In the genomic region with DNA sequence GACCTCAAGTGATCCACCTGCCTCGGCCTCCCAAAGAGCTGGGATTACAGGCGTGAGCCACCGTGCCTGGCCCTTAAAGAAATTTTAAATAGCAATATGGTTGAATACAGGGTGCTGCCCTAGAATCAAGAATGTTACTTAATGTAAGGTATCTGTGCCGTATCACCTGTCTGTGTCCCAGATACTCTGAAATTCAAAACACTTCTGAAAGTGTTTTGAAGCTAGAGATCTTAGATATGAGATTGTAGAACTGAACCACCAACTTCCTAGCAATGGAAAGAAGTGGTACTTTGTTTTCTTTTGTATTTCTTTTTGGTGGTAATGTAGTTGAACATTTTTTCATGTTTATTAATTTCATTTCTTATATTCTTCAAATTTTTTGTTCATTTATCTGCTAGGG, we compare ENCODE assay signal across 15 cellular contexts. TPM values are rescaled to one million over a fixed set of nuclear protein-coding genes. Genes with fewer than 3 reads are reported as not detected.
A peak's percentile ranks its signal among the peaks of the same experiment; 100 is the strongest.
DNase-seq lines count a peak whose midpoint lies in the region; ATAC-seq lines count a peak whose summit lies in the region.
"Had no signal": no experiment of that assay in that cellular context is flagged by ENCODE, and none has a peak within 500 bp of the region (broad histone marks: within the 10 kb centered on the region; RNA-seq: fewer than 3 reads in every experiment).

No MANE protein-coding gene starts in this region.

- no peaks in the 10 kb centered on the region for H3K27me3 Mint-ChIP-seq in activated naive CD4-positive, alpha-beta T cell treated with anti-CD3 and anti-CD28 coated beads, Interleukin-2, amount 50 U/mL, for 24 hours
- no peaks in the 10 kb centered on the region for H3K27me3 Mint-ChIP-seq in CD4-positive, alpha-beta memory T cell
- H3K27me3 Mint-ChIP-seq in T-helper 17 cell, result no peaks in the 10 kb centered on the region
- no peaks in the 10 kb centered on the region for H3K27me3 Mint-ChIP-seq in naive thymus-derived CD8-positive, alpha-beta T cell
- H3K27me3 Mint-ChIP-seq in T-helper 2 cell treated with Interferon-gamma antibody and Interleukin-4, amounts not matched to agents 5 μg/mL and 100 μg/mL, for 36 hours (ENCODE audit: low read depth), result no peaks in the 10 kb centered on the region
- H3K27me3 Mint-ChIP-seq: IgD-negative memory B cell had no signal

- no peaks in the 10 kb centered on the region for H3K27me3 ChIP-seq in CD4-positive, alpha-beta memory T cell (ENCODE audit: insufficient read depth, low read length)
- H3K27me3 ChIP-seq: BLaER1, Peyer's patch had no signal

- no peak overlapping the region for H3K27ac ChIP-seq in CD4-positive, alpha-beta memory T cell (ENCODE audit: low read depth, low read length)
- H3K27ac ChIP-seq: BLaER1, Peyer's patch had no signal

- intact Hi-C loops in CD4-positive, alpha-beta memory T cell (cut with micrococcal nuclease), result no loop called here

- peak overlapping the region; percentile 53 for H3K4me3 Mint-ChIP-seq in activated naive CD4-positive, alpha-beta T cell treated with anti-CD3 and anti-CD28 coated beads, Interleukin-2, amount 50 U/mL, for 24 hours
- H3K4me3 Mint-ChIP-seq in CD4-positive, alpha-beta memory T cell, result peak overlapping the region in 7 of 8 donors; percentile 11 to 58 (median 45)
- H3K4me3 Mint-ChIP-seq in T-helper 17 cell, result peak overlapping the region; percentile 74
- peak overlapping the region in 9 of 10 donors; percentile 25 to 74 (median 62) for H3K4me3 Mint-ChIP-seq in naive thymus-derived CD8-positive, alpha-beta T cell
- no peak overlapping the region for H3K4me3 Mint-ChIP-seq in T-helper 2 cell treated with Interferon-gamma antibody and Interleukin-4, amounts not matched to agents 5 μg/mL and 100 μg/mL, for 36 hours
- H3K4me3 Mint-ChIP-seq: IgD-negative memory B cell had no signal

- peaks cover 55% of the 10 kb centered on the region for H3K4me1 ChIP-seq in CD4-positive, alpha-beta memory T cell (ENCODE audit: insufficient read depth, low read length)
- H3K4me1 ChIP-seq: BLaER1, Peyer's patch had no signal

- no peaks in the 10 kb centered on the region for H3K36me3 ChIP-seq in CD4-positive, alpha-beta memory T cell (ENCODE audit: insufficient read depth, low read length)
- H3K36me3 ChIP-seq: Peyer's patch had no signal

- POLR2A ChIA-PET in CD4-positive, alpha-beta memory T cell (lab: Charles Lee; ENCODE audit: partially characterized antibody), result interaction anchor here (1.3 to 1.4 kb wide), 2 partner anchors 11 to 13 kb away, joined by 3 to 4 read pairs; partner anchors contain the start of gene PTPN4
- POLR2A ChIA-PET in naive thymus-derived CD8-positive, alpha-beta T cell (lab: Charles Lee), result interaction anchor here (1.0 to 3.3 kb wide), 2 partner anchors 10 to 12 kb away, joined by 3 to 25 read pairs; partner anchors contain the start of gene PTPN4

- H3K4me3 ChIP-seq in CD4-positive, alpha-beta memory T cell (ENCODE audit: low read length in 2 of 2), result no peak overlapping the region
- H3K4me3 ChIP-seq: BLaER1, Peyer's patch had no signal

- H3K4me1 Mint-ChIP-seq in activated naive CD4-positive, alpha-beta T cell treated with anti-CD3 and anti-CD28 coated beads, Interleukin-2, amount 50 U/mL, for 24 hours, result peaks cover 53% of the 10 kb centered on the region
- peaks cover 28 to 49% (median 40%) of the 10 kb centered on the region in 4 donors for H3K4me1 Mint-ChIP-seq in CD4-positive, alpha-beta memory T cell
- peaks cover 31% of the 10 kb centered on the region for H3K4me1 Mint-ChIP-seq in T-helper 17 cell
- peaks cover 13 to 52% (median 49%) of the 10 kb centered on the region in 4 donors for H3K4me1 Mint-ChIP-seq in naive thymus-derived CD8-positive, alpha-beta T cell
- H3K4me1 Mint-ChIP-seq in T-helper 2 cell treated with Interferon-gamma antibody and Interleukin-4, amounts not matched to agents 5 μg/mL and 100 μg/mL, for 36 hours (ENCODE audit: low read depth), result peaks cover 16% of the 10 kb centered on the region

- CTCF ChIA-PET in CD4-positive, alpha-beta memory T cell (lab: Charles Lee; ENCODE audit: partially characterized antibody), result interaction anchor here (1.0 kb wide), 1 partner anchor 57 kb away, joined by 4 read pairs; no protein-coding TSS in a partner anchor

- no peaks in the 10 kb centered on the region for H3K9me3 Mint-ChIP-seq in activated naive CD4-positive, alpha-beta T cell treated with anti-CD3 and anti-CD28 coated beads, Interleukin-2, amount 50 U/mL, for 24 hours
- no peaks in the 10 kb centered on the region for H3K9me3 Mint-ChIP-seq in CD4-positive, alpha-beta memory T cell
- H3K9me3 Mint-ChIP-seq in naive thymus-derived CD8-positive, alpha-beta T cell, result no peaks in the 10 kb centered on the region
- H3K9me3 Mint-ChIP-seq in T-helper 2 cell treated with Interferon-gamma antibody and Interleukin-4, amounts not matched to agents 5 μg/mL and 100 μg/mL, for 36 hours, result no peaks in the 10 kb centered on the region

- ATAC-seq in T-helper 17 cell, result peak; percentile 91
- peak; percentile 82 to 91 for ATAC-seq in naive thymus-derived CD8-positive, alpha-beta T cell

- no peak for DNase-seq in activated naive CD4-positive, alpha-beta T cell treated with anti-CD3 and anti-CD28 coated beads, Interleukin-2, amount 50 U/mL, for 16 hours
- DNase-seq in CD4-positive, alpha-beta memory T cell, result peak in 3 of 5 donors; percentile 12 to 40 (median 30)
- DNase-seq in T-helper 17 cell (no peak), medulla oblongata (ENCODE audit: extremely low spot score) (no peak)
- DNase-seq in naive thymus-derived CD8-positive, alpha-beta T cell, result peak in 2 of 10 donors; percentile 39 to 46
- DNase-seq in T-helper 2 cell treated with Interferon-gamma antibody and Interleukin-4, amounts not matched to agents 5 μg/mL and 100 μg/mL, for 36 hours (ENCODE audit: low spot score), result no peak
- DNase-seq: DMS79, NCI-H1105, NCI-H2029 treated with DMSO at 0.1 percent for 48 hours, NCI-H510A treated with DMSO at 0.1 percent for 48 hours, NCI-H774, Peyer's patch had no signal

- H3K9me3 ChIP-seq in CD4-positive, alpha-beta memory T cell (ENCODE audit: control insufficient read depth in 1 of 2, low read length in 2 of 2), result no peaks in the 10 kb centered on the region
- H3K9me3 ChIP-seq in T-helper 17 cell (ENCODE audit: control insufficient read depth, low read length, poor library complexity, severe bottlenecking), result no peaks in the 10 kb centered on the region
- H3K9me3 ChIP-seq: Peyer's patch had no signal

- peak overlapping the region; percentile 75 for H3K27ac Mint-ChIP-seq in activated naive CD4-positive, alpha-beta T cell treated with anti-CD3 and anti-CD28 coated beads, Interleukin-2, amount 50 U/mL, for 24 hours
- peak overlapping the region in 6 of 7 donors; percentile 28 to 87 (median 64) for H3K27ac Mint-ChIP-seq in CD4-positive, alpha-beta memory T cell
- peak overlapping the region; percentile 89 for H3K27ac Mint-ChIP-seq in T-helper 17 cell
- H3K27ac Mint-ChIP-seq in naive thymus-derived CD8-positive, alpha-beta T cell, result peak overlapping the region; percentile 45 to 91 (median 82)
- no peak overlapping the region for H3K27ac Mint-ChIP-seq in T-helper 2 cell treated with Interferon-gamma antibody and Interleukin-4, amounts not matched to agents 5 μg/mL and 100 μg/mL, for 36 hours
- H3K27ac Mint-ChIP-seq: IgD-negative memory B cell had no signal

- peaks cover 4% of the 10 kb centered on the region for H3K36me3 Mint-ChIP-seq in activated naive CD4-positive, alpha-beta T cell treated with anti-CD3 and anti-CD28 coated beads, Interleukin-2, amount 50 U/mL, for 24 hours
- peaks cover 8 to 19% of the 10 kb centered on the region in 2 donors for H3K36me3 Mint-ChIP-seq in CD4-positive, alpha-beta memory T cell
- H3K36me3 Mint-ChIP-seq in T-helper 17 cell (ENCODE audit: low read depth), result no peaks in the 10 kb centered on the region
- peaks cover 0 to 16% (median 6%) of the 10 kb centered on the region in 3 donors for H3K36me3 Mint-ChIP-seq in naive thymus-derived CD8-positive, alpha-beta T cell
- H3K36me3 Mint-ChIP-seq in T-helper 2 cell treated with Interferon-gamma antibody and Interleukin-4, amounts not matched to agents 5 μg/mL and 100 μg/mL, for 36 hours (ENCODE audit: low read depth), result peaks cover 9% of the 10 kb centered on the region

RNA-seq across cellular contexts. Expression of gene PTPN4, which starts 13.0 kb away (rescaled TPM):
- 10 to 100 TPM; 83.1 to 88.3 TPM for total RNA-seq in CD4-positive, alpha-beta memory T cell
- 100 to 1,000 TPM in 1 of 2 donors, 10 to 100 TPM in 1; 97.4 to 137 TPM for polyA plus RNA-seq in CD4-positive, alpha-beta memory T cell
- total RNA-seq in T-helper 17 cell, result 100 to 1,000 TPM; 128 to 149 TPM
- total RNA-seq in naive thymus-derived CD8-positive, alpha-beta T cell, result 100 to 1,000 TPM; 120 to 124 TPM
- 100 to 1,000 TPM in 1 of 3 donors, 10 to 100 TPM in 2; 79.4 to 111 (median 93.0) TPM for polyA plus RNA-seq in naive thymus-derived CD8-positive, alpha-beta T cell

Comparison
In these comparisons a context has a peak if more than half of its experiments do, and no peak if none do; other contexts are left out.
1. DNase-seq: peak in CD4-positive, alpha-beta memory T cell (3 of 5); none in activated naive CD4-positive, alpha-beta T cell treated with anti-CD3 and anti-CD28 coated beads, Interleukin-2, amount 50 U/mL, for 16 hours (single experiment), T-helper 17 cell (0 of 3), medulla oblongata (single experiment) and T-helper 2 cell treated with Interferon-gamma antibody and Interleukin-4, amounts not matched to agents 5 μg/mL and 100 μg/mL, for 36 hours (single experiment).